In the genomic region with DNA sequence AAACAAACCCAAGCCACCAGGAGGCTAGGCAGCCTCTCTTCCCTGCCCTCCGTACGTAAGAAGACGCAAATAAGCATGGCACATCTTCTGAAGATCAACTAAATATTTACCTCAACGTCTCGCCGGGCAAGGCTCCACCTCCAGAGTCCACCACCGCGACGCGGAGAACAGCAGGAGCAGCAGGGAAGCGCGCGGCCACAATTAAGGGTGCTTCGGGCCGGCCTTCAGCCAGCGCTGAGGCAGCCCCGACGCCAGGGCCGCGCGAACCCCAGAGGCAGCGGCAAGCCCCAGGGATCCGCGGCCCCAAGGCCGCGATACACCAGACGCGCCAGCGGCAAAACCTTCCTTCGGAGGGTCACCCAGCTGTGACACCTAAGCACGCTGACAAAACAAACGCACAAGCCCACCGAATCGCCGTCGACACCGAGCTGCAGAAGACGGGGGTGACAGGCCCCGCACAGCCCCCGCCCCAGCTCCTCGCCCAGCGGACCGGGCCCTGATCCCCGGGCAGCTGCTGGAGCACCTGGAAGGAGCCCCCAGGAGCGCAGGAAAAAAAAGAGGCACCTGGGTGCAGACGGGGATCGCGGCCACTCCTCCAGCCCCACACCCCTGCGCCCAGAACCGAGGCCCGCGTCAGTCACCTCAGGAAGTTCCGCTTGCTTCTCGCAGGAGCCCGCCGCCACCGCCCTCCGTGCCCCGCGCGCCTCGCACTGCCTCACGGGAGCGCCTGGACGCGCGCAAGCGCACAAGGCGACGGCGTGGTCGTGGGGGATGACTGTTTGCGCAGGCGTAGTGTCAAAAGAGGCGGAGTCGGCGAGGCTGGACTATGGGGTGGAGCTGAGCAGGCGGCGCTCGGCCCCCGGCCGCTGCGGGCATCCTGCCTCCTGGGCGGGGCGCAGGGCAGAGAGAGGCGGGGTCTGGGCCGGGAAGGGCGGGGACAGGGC, we compare ENCODE assay signal across 1 cellular context.
TF ChIP-seq lines count a peak whose summit lies in the region.

Gene HAUS3, minus strand, starts transcription at position 712 of the 944 bp plus-strand sequence. CDS start 1,175 bp downstream, outside the sequence.
Gene POLN, minus strand, starts transcription at position 712 of the 944 bp plus-strand sequence. CDS start 12,890 bp downstream, outside the sequence.

TF ChIP-seq in HepG2, 621 proteins besides CTCF, POLR2A, EP300 and RAD21 (continued from another document and continues in another):
- TF ChIP-seq RERE (CRISPR knock-in tag; IDR thresholded peaks at IDR 0.05; ENCODE audit: low read depth) (no peak), ZBTB20 (CRISPR knock-in tag; IDR thresholded peaks at IDR 0.05; ENCODE audit: borderline replicate concordance, low read depth) (no peak), ZNF790 (CRISPR knock-in tag; IDR thresholded peaks at IDR 0.05; ENCODE audit: borderline replicate concordance) (no peak), HCFC1 (IDR thresholded peaks at IDR 0.05; ENCODE audit: low read depth, low read length) (peak; percentile 43; the same call in 1 of the 2 replicates), IRF2 (CRISPR knock-in tag; IDR thresholded peaks at IDR 0.05) (peak; percentile 54), IKZF5 (CRISPR knock-in tag; IDR thresholded peaks at IDR 0.05) (0 out of 2 replicates have a peak, but pooled peaks have one; percentile 27), ELK4 (CRISPR knock-in tag; IDR thresholded peaks at IDR 0.05; ENCODE audit: borderline replicate concordance) (no peak), NKX3-1 (CRISPR knock-in tag; IDR thresholded peaks at IDR 0.05) (no peak; the same call in 1 of the 2 replicates), ZNF775 (CRISPR knock-in tag; IDR thresholded peaks at IDR 0.05; ENCODE audit: borderline replicate concordance) (no peak), ZSCAN9 (CRISPR knock-in tag; IDR thresholded peaks at IDR 0.05; ENCODE audit: borderline replicate concordance) (peak; percentile 20; the same call in 1 of the 2 replicates), ZMAT3 (CRISPR knock-in tag; conservative IDR thresholded peaks at IDR 0.05) (peak; percentile 57; the same call in 1 of the 2 replicates), RXRA (CRISPR knock-in tag; IDR thresholded peaks at IDR 0.05) (peak; percentile 28; the same call in 1 of the 2 replicates), ZNF557 (CRISPR knock-in tag; IDR thresholded peaks at IDR 0.05) (peak; percentile 54; the same call in 1 of the 2 replicates), SKI (IDR thresholded peaks at IDR 0.05; ENCODE audit: partially characterized antibody) (no peak), GZF1 (CRISPR knock-in tag; IDR thresholded peaks at IDR 0.05) (0 out of 2 replicates have a peak, but pooled peaks have one; percentile 25), HIVEP1 (CRISPR knock-in tag; IDR thresholded peaks at IDR 0.05) (0 out of 2 replicates have a peak, but pooled peaks have one; percentile 27), NCOA1 (CRISPR knock-in tag; IDR thresholded peaks at IDR 0.05) (no peak), ZKSCAN1 (IDR thresholded peaks at IDR 0.05; ENCODE audit: low read length) (no peak), YEATS4 (CRISPR knock-in tag; IDR thresholded peaks at IDR 0.05; ENCODE audit: borderline replicate concordance) (no peak; the same call in 1 of the 2 replicates), ZNF17 (CRISPR knock-in tag; IDR thresholded peaks at IDR 0.05) (no peak), ZNF773 (CRISPR knock-in tag; IDR thresholded peaks at IDR 0.05; ENCODE audit: borderline replicate concordance) (peak; percentile 50; the same call in 1 of the 2 replicates), PAXIP1 (CRISPR knock-in tag; conservative IDR thresholded peaks at IDR 0.05) (no peak; the same call in none of the 2 replicates), ZNF777 (CRISPR knock-in tag; IDR thresholded peaks at IDR 0.05) (peak; percentile 96), EHMT2 (IDR thresholded peaks at IDR 0.05; ENCODE audit: borderline replicate concordance, low read depth, low read length) (no peak), ZBTB21 (CRISPR knock-in tag; IDR thresholded peaks at IDR 0.05) (no peak), ZC3H13 (CRISPR knock-in tag; IDR thresholded peaks at IDR 0.05) (no peak), ZNF232 (CRISPR knock-in tag; IDR thresholded peaks at IDR 0.05; ENCODE audit: borderline replicate concordance) (peak; percentile 60; the same call in 1 of the 2 replicates), MED8 (CRISPR knock-in tag; IDR thresholded peaks at IDR 0.05; ENCODE audit: insufficient replicate concordance) (no peak), MAZ (IDR thresholded peaks at IDR 0.05; ENCODE audit: borderline replicate concordance, low read depth, low read length) (peak; percentile 70; the same call in 1 of the 2 replicates), MAZ (CRISPR knock-in tag; IDR thresholded peaks at IDR 0.05; ENCODE audit: low read depth) (peak; percentile 79), POLR2G (IDR thresholded peaks at IDR 0.05; ENCODE audit: low read depth, low read length) (peak; percentile 89), ZNF432 (CRISPR knock-in tag; IDR thresholded peaks at IDR 0.05; ENCODE audit: borderline replicate concordance) (no peak), IKZF4 (CRISPR knock-in tag; IDR thresholded peaks at IDR 0.05; ENCODE audit: borderline replicate concordance, low read depth, not compliant biosample characterization) (no peak), MLLT10 (CRISPR knock-in tag; IDR thresholded peaks at IDR 0.05) (no peak)
- TF ChIP-seq, protein P1, sequence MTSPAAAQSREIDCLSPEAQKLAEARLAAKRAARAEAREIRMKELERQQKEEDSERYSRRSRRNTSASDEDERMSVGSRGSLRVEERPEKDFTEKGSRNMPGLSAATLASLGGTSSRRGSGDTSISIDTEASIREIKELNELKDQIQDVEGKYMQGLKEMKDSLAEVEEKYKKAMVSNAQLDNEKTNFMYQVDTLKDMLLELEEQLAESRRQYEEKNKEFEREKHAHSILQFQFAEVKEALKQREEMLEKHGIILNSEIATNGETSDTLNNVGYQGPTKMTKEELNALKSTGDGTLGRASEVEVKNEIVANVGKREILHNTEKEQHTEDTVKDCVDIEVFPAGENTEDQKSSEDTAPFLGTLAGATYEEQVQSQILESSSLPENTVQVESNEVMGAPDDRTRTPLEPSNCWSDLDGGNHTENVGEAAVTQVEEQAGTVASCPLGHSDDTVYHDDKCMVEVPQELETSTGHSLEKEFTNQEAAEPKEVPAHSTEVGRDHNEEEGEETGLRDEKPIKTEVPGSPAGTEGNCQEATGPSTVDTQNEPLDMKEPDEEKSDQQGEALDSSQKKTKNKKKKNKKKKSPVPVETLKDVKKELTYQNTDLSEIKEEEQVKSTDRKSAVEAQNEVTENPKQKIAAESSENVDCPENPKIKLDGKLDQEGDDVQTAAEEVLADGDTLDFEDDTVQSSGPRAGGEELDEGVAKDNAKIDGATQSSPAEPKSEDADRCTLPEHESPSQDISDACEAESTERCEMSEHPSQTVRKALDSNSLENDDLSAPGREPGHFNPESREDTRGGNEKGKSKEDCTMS (CRISPR knock-in tag; conservative IDR thresholded peaks at IDR 0.05) = no peak
- TF ChIP-seq, protein P2, sequence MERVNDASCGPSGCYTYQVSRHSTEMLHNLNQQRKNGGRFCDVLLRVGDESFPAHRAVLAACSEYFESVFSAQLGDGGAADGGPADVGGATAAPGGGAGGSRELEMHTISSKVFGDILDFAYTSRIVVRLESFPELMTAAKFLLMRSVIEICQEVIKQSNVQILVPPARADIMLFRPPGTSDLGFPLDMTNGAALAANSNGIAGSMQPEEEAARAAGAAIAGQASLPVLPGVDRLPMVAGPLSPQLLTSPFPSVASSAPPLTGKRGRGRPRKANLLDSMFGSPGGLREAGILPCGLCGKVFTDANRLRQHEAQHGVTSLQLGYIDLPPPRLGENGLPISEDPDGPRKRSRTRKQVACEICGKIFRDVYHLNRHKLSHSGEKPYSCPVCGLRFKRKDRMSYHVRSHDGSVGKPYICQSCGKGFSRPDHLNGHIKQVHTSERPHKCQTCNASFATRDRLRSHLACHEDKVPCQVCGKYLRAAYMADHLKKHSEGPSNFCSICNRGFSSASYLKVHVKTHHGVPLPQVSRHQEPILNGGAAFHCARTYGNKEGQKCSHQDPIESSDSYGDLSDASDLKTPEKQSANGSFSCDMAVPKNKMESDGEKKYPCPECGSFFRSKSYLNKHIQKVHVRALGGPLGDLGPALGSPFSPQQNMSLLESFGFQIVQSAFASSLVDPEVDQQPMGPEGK (CRISPR knock-in tag; IDR thresholded peaks at IDR 0.05) = peak; percentile 41
- TF ChIP-seq, protein P3, sequence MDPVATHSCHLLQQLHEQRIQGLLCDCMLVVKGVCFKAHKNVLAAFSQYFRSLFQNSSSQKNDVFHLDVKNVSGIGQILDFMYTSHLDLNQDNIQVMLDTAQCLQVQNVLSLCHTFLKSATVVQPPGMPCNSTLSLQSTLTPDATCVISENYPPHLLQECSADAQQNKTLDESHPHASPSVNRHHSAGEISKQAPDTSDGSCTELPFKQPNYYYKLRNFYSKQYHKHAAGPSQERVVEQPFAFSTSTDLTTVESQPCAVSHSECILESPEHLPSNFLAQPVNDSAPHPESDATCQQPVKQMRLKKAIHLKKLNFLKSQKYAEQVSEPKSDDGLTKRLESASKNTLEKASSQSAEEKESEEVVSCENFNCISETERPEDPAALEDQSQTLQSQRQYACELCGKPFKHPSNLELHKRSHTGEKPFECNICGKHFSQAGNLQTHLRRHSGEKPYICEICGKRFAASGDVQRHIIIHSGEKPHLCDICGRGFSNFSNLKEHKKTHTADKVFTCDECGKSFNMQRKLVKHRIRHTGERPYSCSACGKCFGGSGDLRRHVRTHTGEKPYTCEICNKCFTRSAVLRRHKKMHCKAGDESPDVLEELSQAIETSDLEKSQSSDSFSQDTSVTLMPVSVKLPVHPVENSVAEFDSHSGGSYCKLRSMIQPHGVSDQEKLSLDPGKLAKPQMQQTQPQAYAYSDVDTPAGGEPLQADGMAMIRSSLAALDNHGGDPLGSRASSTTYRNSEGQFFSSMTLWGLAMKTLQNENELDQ (CRISPR knock-in tag; IDR thresholded peaks at IDR 0.05; ENCODE audit: borderline replicate concordance) = no peak
